Comparison of ENCODE assay signal across 23 cellular contexts in the genomic region with DNA sequence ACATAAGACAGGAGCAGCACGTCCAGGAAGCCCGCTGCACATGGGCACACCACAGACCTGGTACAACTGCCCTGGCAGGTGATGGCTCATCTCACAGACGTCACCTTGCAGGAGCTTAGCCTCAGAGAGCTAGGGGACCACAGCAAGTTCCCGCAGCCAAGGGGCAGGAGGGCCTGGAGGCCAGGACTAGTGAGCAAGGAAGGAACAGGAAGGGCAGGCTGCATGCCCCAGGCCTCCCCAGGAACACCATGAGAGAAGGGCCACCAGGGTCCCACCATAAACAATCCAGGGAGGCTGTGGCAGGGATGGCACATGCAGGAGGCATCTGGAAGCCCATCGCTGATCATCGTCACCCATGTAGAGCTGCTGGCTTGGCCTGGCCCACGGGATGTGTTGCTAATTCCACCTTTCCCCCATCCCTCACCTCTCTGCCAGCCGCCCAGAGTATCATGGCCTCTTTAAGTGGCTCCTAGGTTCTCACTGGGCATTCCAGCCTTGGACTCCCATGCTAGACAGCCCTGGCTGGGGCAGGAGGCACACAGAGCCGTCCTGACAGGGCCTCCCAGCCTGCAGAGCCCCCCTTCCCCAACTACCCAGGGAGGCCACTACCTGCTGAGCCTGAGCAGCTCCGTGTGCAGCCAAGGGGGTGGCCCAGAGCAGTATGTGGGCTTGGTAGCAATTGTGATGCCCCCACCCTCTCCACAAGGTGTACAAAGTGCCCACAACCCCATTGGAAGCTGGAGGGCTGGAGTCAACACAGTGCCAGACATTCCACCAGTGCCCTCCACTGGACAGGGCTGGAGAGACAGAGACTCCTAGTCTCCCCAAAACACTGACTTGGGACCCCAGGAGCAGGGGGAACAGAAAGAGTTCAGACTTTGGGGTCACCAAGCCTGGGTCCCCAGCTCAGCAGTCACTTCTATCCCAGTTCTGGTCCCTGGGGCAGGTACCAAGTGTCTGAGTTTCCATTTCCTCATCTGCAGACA. TPM values are rescaled to one million over a fixed set of nuclear protein-coding genes. Genes with fewer than 3 reads are reported as not detected.
DNase-seq lines count a peak whose midpoint lies in the region; ATAC-seq, FAIRE-seq and TF ChIP-seq lines count a peak whose summit lies in the region.
"Had no signal": no experiment of that assay in that cellular context is flagged by ENCODE, and none has a peak within 500 bp of the region (broad histone marks: within the 10 kb centered on the region; RNA-seq: fewer than 3 reads in every experiment).

No MANE protein-coding gene starts in this region.

- no peak overlapping the region for H3K4me2 ChIP-seq in neural progenitor cell

- TF ChIP-seq CTCF in D721Med (IDR thresholded peaks at IDR 0.05; ENCODE audit: insufficient read depth, missing control alignments) (peak; percentile 31), WERI-Rb-1 (IDR thresholded peaks at IDR 0.05; ENCODE audit: low read depth, low read length) (peak; percentile 60), neural progenitor cell (IDR thresholded peaks at IDR 0.05) (peak; percentile 29)

- H3K9me3 ChIP-seq in WERI-Rb-1 (ENCODE audit: severe bottlenecking) (no peaks in the 10 kb centered on the region), neural progenitor cell (ENCODE audit: low read depth) (no peaks in the 10 kb centered on the region)
- H3K9me3 ChIP-seq: esophagus muscularis mucosa, HAP-1, left ventricle myocardium inferior, neutrophil, testis had no signal

- H3K36me3 ChIP-seq in H7 (replicated peaks; ENCODE audit: control insufficient read depth, insufficient read depth, low read length) (no peaks in the 10 kb centered on the region), WERI-Rb-1 (no peaks in the 10 kb centered on the region), neural progenitor cell (no peaks in the 10 kb centered on the region)
- H3K36me3 ChIP-seq: esophagus muscularis mucosa, HAP-1, left ventricle myocardium inferior, neutrophil had no signal

- H3K4me3 ChIP-seq in H7 (ENCODE audit: insufficient read depth, low read depth, low read length), result no peak overlapping the region
- no peak overlapping the region for H3K4me3 ChIP-seq in WERI-Rb-1 (ENCODE audit: low read depth, low read length)
- no peak overlapping the region for H3K4me3 ChIP-seq in neural progenitor cell
- H3K4me3 ChIP-seq: esophagus muscularis mucosa, HAP-1, left ventricle myocardium inferior, testis had no signal

- no peaks in the 10 kb centered on the region for H3K9me3 Mint-ChIP-seq in neural progenitor cell
- H3K9me3 Mint-ChIP-seq: activated CD4-positive, alpha-beta T cell treated with anti-CD3 and anti-CD28 coated beads, Interleukin-2, amount 10 ng/mL, durations not matched to agents 24 days and 14 days; activated naive CD4-positive, alpha-beta T cell treated with anti-CD3 and anti-CD28 coated beads, Interleukin-2, amount 10 ng/mL, durations not matched to agents 7 days and 5 days; CD4-positive, CD25-positive, alpha-beta regulatory T cell; central memory CD8-positive, alpha-beta T cell had no signal

- H3K4me1 Mint-ChIP-seq in neural progenitor cell, result peaks cover 3% of the 10 kb centered on the region
- H3K4me1 Mint-ChIP-seq: activated CD4-positive, alpha-beta T cell treated with anti-CD3 and anti-CD28 coated beads, Interleukin-2, amount 10 ng/mL, durations not matched to agents 24 days and 14 days; activated naive CD4-positive, alpha-beta T cell treated with anti-CD3 and anti-CD28 coated beads, Interleukin-2, amount 10 ng/mL, durations not matched to agents 7 days and 5 days; CD4-positive, CD25-positive, alpha-beta regulatory T cell; central memory CD8-positive, alpha-beta T cell had no signal

- H3K36me3 Mint-ChIP-seq in neural progenitor cell, result no peaks in the 10 kb centered on the region
- H3K36me3 Mint-ChIP-seq: activated naive CD4-positive, alpha-beta T cell treated with anti-CD3 and anti-CD28 coated beads, Interleukin-2, amount 10 ng/mL, durations not matched to agents 7 days and 5 days; CD4-positive, CD25-positive, alpha-beta regulatory T cell had no signal

- no peak overlapping the region for H2AFZ ChIP-seq in neural progenitor cell (replicated peaks)

- no peaks in the 10 kb centered on the region for H3K79me2 ChIP-seq in neural progenitor cell (ENCODE audit: low read depth)

- H3K9ac ChIP-seq in neural progenitor cell, result no peak overlapping the region

- DNase-seq in D721Med (ENCODE audit: insufficient read length, low spot score) (no peak), H7 (peak; percentile 68), WERI-Rb-1 (no peak), neural progenitor cell (ENCODE audit: low spot score) (no peak), dedifferentiated amniotic fluid mesenchymal stem cell (ENCODE audit: extremely low spot score) (no peak), SW480 (ENCODE audit: low spot score) (no peak)
- DNase-seq: activated CD4-positive, alpha-beta T cell treated with anti-CD3 and anti-CD28 coated beads, Interleukin-2, amount 10 ng/mL, durations not matched to agents 24 days and 14 days; activated naive CD4-positive, alpha-beta T cell treated with anti-CD3 and anti-CD28 coated beads, Interleukin-2, amount 10 ng/mL, durations not matched to agents 7 days and 5 days; CD4-positive, CD25-positive, alpha-beta regulatory T cell; DMS53; effector CD4-positive, alpha-beta T cell; left ventricle myocardium inferior; testis had no signal

- no peak for ATAC-seq in GM18861 (IDR thresholded peaks at IDR 0.05; ENCODE audit: unreplicated experiment)
- no peak for ATAC-seq in HG03175 (IDR thresholded peaks at IDR 0.05; ENCODE audit: unreplicated experiment)

- H3F3A ChIP-seq in neural progenitor cell (ENCODE audit: low read depth), result no peaks in the 10 kb centered on the region

- no peaks in the 10 kb centered on the region for H4K20me1 ChIP-seq in neural progenitor cell (ENCODE audit: low read depth)

- H3K27me3 Mint-ChIP-seq in neural progenitor cell (ENCODE audit: insufficient read depth, low read depth), result peaks cover 9% of the 10 kb centered on the region

- H3K27me3 ChIP-seq in H7 (ENCODE audit: control insufficient read depth, insufficient read depth, low read length) (no peaks in the 10 kb centered on the region), WERI-Rb-1 (ENCODE audit: insufficient read depth, low read depth, severe bottlenecking) (no peaks in the 10 kb centered on the region), neural progenitor cell (no peaks in the 10 kb centered on the region)
- H3K27me3 ChIP-seq: testis had no signal

- no peak overlapping the region for H3K4me3 Mint-ChIP-seq in neural progenitor cell
- H3K4me3 Mint-ChIP-seq: activated CD4-positive, alpha-beta T cell treated with anti-CD3 and anti-CD28 coated beads, Interleukin-2, amount 10 ng/mL, durations not matched to agents 24 days and 14 days; activated naive CD4-positive, alpha-beta T cell treated with anti-CD3 and anti-CD28 coated beads, Interleukin-2, amount 10 ng/mL, durations not matched to agents 7 days and 5 days; CD4-positive, CD25-positive, alpha-beta regulatory T cell; central memory CD8-positive, alpha-beta T cell had no signal

- H3K27ac ChIP-seq in WERI-Rb-1 (no peak overlapping the region), neural progenitor cell (no peak overlapping the region)
- H3K27ac ChIP-seq: esophagus muscularis mucosa, left ventricle myocardium inferior, neutrophil, RWPE1, testis had no signal

- H3K27ac Mint-ChIP-seq in neural progenitor cell, result no peak overlapping the region
- H3K27ac Mint-ChIP-seq: activated CD4-positive, alpha-beta T cell treated with anti-CD3 and anti-CD28 coated beads, Interleukin-2, amount 10 ng/mL, durations not matched to agents 24 days and 14 days; activated naive CD4-positive, alpha-beta T cell treated with anti-CD3 and anti-CD28 coated beads, Interleukin-2, amount 10 ng/mL, durations not matched to agents 7 days and 5 days; CD4-positive, CD25-positive, alpha-beta regulatory T cell had no signal

- no peak for FAIRE-seq in D721Med (lab: Jason Lieb, UNC)
- FAIRE-seq: GM18507, TTC549 had no signal

- no peaks in the 10 kb centered on the region for H3K4me1 ChIP-seq in neural progenitor cell
- H3K4me1 ChIP-seq: esophagus muscularis mucosa, HAP-1, left ventricle myocardium inferior, testis had no signal

RNA-seq across cellular contexts. Expression of a gene that starts 35.5 kb away (rescaled TPM):
- 0.22 and 0.31 TPM in 2 replicates for total RNA-seq in H7 (2014; rRNA removed; shearing (Covaris generic))
- 0.31 TPM in 1 of 2 replicates, not detected in the other for total RNA-seq in neural progenitor cell (ENCODE audit: low replicate concordance)
- total RNA-seq: activated CD4-positive, alpha-beta T cell treated with anti-CD3 and anti-CD28 coated beads, Interleukin-2, amount 10 ng/mL, durations not matched to agents 24 days and 14 days; CD4-positive, CD25-positive, alpha-beta regulatory T cell; M059J had no signal
